Comparison of ENCODE assay signal across 8 cellular contexts in genomic region chr3:87088984-87089841, GRCh38.
DNase-seq lines count a peak whose midpoint lies in the region; ATAC-seq and TF ChIP-seq lines count a peak whose summit lies in the region.

No MANE protein-coding gene starts in this region.

- no peaks in the 10 kb centered on the region for H3K9me3 Mint-ChIP-seq in stimulated activated naive CD8-positive, alpha-beta T cell treated with anti-CD3 and anti-CD28 coated beads, Interleukin-15, amount 100 ng/mL, for 72 hours

- no peak overlapping the region for H3K27ac ChIP-seq in mammary epithelial cell (ENCODE audit: insufficient read depth, low read depth, low read length)

- H3K79me2 ChIP-seq in mammary epithelial cell (ENCODE audit: insufficient read depth, low read length) = no peaks in the 10 kb centered on the region

- in situ Hi-C loops in mammary epithelial cell (cut with MboI; ENCODE audit: low sequenced_read_pairs in 2 of 2) = loop anchor here in 1 of 2 donors (5.0 kb wide), 1 partner anchor 302 kb away; no protein-coding TSS in a partner anchor

- peaks cover 11% of the 10 kb centered on the region for H3K4me1 ChIP-seq in mammary epithelial cell (ENCODE audit: insufficient read depth, low read length)

- H3K27ac Mint-ChIP-seq in stimulated activated naive CD8-positive, alpha-beta T cell treated with anti-CD3 and anti-CD28 coated beads, Interleukin-15, amount 100 ng/mL, for 72 hours = peak overlapping the region; percentile 44 to 57

- peaks cover 31% of the 10 kb centered on the region for H3K27me3 Mint-ChIP-seq in stimulated activated naive CD8-positive, alpha-beta T cell treated with anti-CD3 and anti-CD28 coated beads, Interleukin-15, amount 100 ng/mL, for 72 hours

- ATAC-seq in HG02798 (IDR thresholded peaks at IDR 0.05; ENCODE audit: poor library complexity, unreplicated experiment) = peak; percentile 71
- ATAC-seq in stimulated activated naive CD8-positive, alpha-beta T cell treated with anti-CD3 and anti-CD28 coated beads, Interleukin-15, amount 100 ng/mL, for 72 hours = peak; percentile 62

- peak overlapping the region; percentile 70 to 82 for H3K4me3 Mint-ChIP-seq in stimulated activated naive CD8-positive, alpha-beta T cell treated with anti-CD3 and anti-CD28 coated beads, Interleukin-15, amount 100 ng/mL, for 72 hours

- no peaks in the 10 kb centered on the region for H3K27me3 ChIP-seq in mammary epithelial cell (ENCODE audit: insufficient read depth, low read length)

- no TSS peak for BruUV-seq in mammary epithelial cell (replicated peaks; lab: Mats Ljungman, UMichigan)

- no peaks in the 10 kb centered on the region for H4K20me1 ChIP-seq in mammary epithelial cell (ENCODE audit: insufficient read depth, low read length)

- peaks cover 23% of the 10 kb centered on the region for H3K4me1 Mint-ChIP-seq in stimulated activated naive CD8-positive, alpha-beta T cell treated with anti-CD3 and anti-CD28 coated beads, Interleukin-15, amount 100 ng/mL, for 72 hours

- peak overlapping the region; percentile 93 for H3K4me2 ChIP-seq in mammary epithelial cell (ENCODE audit: insufficient read depth, low read depth, low read length)

- no peaks in the 10 kb centered on the region for H3K9me3 ChIP-seq in mammary epithelial cell (replicated peaks; ENCODE audit: insufficient read depth, low read length)

- peak overlapping the region; percentile 5 for H3K9ac ChIP-seq in mammary epithelial cell (ENCODE audit: insufficient read depth, low read length)

- intact Hi-C loops in mammary epithelial cell (cut with micrococcal nuclease) = no loop called here

- DNase-seq in stimulated activated CD4-positive, alpha-beta T cell treated with anti-CD3 and anti-CD28 coated beads, Interleukin-15, amount 100 ng/mL, for 24 hours = peak; percentile 15
- DNase-seq in stimulated activated CD4-positive, alpha-beta T cell treated with anti-CD3 and anti-CD28 coated beads, Interleukin-12 subunit alpha, Interleukin-12 subunit beta, amount 100 ng/mL, for 4 hours = no peak
- DNase-seq in NCI-H69 (lab: John Stamatoyannopoulos, UW) (peak; percentile 91), mammary epithelial cell (peak; percentile 56), kidney glomerular epithelial cell (lab: John Stamatoyannopoulos, UW) (peak; percentile 53), A172 (ENCODE audit: low spot score) (no peak)
- DNase-seq in stimulated activated naive CD8-positive, alpha-beta T cell treated with anti-CD3 and anti-CD28 coated beads, Interleukin-15, amount 100 ng/mL, for 72 hours = peak; percentile 10

- H2AFZ ChIP-seq in mammary epithelial cell (ENCODE audit: low read depth, low read length) = peak overlapping the region; percentile 100

- H3K4me3 ChIP-seq in mammary epithelial cell (replicated peaks in 1 of 3; ENCODE audit: insufficient read depth in 1 of 3, low read depth in 2 of 3, low read length in 3 of 3) = peak overlapping the region; percentile 37 to 62 (median 52)

- WGBS in mammary epithelial cell (ENCODE audit: low coverage, missing lambda C conversion rate) = 4% methylated on average over 16 of the region's 41 CpGs

- no peak for TF ChIP-seq CTCF in mammary epithelial cell (conservative IDR thresholded peaks at IDR 0.05 in 1 of 2, IDR thresholded peaks at IDR 0.05 in 1 of 2; ENCODE audit: extremely low read depth in 1 of 2, insufficient read depth in 1 of 2, low read depth in 1 of 2, low read length in 2 of 2)

- CTCF ChIA-PET in mammary epithelial cell (lab: Charles Lee; ENCODE audit: low non-redundant PET) = interaction anchor here (0.6 kb wide), 1 partner anchor 1052 kb away, joined by 6 read pairs; no protein-coding TSS in a partner anchor

- H3K36me3 ChIP-seq in mammary epithelial cell (ENCODE audit: insufficient read depth, low read length) = no peaks in the 10 kb centered on the region

- dilution Hi-C loops in mammary epithelial cell (cut with HindIII; ENCODE audit: low sequenced_read_pairs) = no loop called here

Comparison
In these comparisons a context has a peak if more than half of its experiments do, and no peak if none do; other contexts are left out.
1. DNase-seq: peak in stimulated activated CD4-positive, alpha-beta T cell treated with anti-CD3 and anti-CD28 coated beads, Interleukin-15, amount 100 ng/mL, for 24 hours (single experiment), NCI-H69 (single experiment), mammary epithelial cell (single experiment), kidney glomerular epithelial cell (single experiment) and stimulated activated naive CD8-positive, alpha-beta T cell treated with anti-CD3 and anti-CD28 coated beads, Interleukin-15, amount 100 ng/mL, for 72 hours (2 of 2); none in stimulated activated CD4-positive, alpha-beta T cell treated with anti-CD3 and anti-CD28 coated beads, Interleukin-12 subunit alpha, Interleukin-12 subunit beta, amount 100 ng/mL, for 4 hours (single experiment) and A172 (single experiment).